17 cellular contexts compared by ENCODE assay signal in the genomic region with DNA sequence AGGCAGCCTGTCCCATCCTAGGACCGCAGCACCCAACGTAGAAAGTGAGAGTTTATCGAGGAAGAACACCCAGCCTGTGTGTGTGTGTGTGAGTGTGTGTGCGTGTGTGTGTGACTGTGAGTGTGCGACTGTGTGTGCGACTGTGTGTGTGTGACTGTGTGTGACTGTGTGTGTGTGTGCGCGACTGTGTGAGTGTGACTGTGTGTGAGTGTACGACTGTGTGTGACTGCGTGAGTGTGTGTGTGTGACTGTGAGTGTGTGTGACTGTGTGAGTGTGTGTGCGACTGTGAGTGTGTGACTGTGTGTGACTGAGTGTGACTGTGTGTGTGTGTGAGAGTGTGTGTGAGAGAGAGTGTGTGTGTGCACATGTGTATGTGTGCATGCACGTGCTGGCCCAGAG. TPM values are rescaled to one million over a fixed set of nuclear protein-coding genes. Genes with fewer than 3 reads are reported as not detected.
"Had no signal": no experiment of that assay in that cellular context is flagged by ENCODE, and none has a peak within 500 bp of the region (broad histone marks: within the 10 kb centered on the region; RNA-seq: fewer than 3 reads in every experiment).

No MANE protein-coding gene starts in this region.

- H3K36me3 Mint-ChIP-seq: activated naive CD4-positive, alpha-beta T cell treated with anti-CD3 and anti-CD28 coated beads, Interleukin-2, amount 50 U/mL, for 24 hours; naive thymus-derived CD4-positive, alpha-beta T cell had no signal

- H3K4me3 Mint-ChIP-seq: activated naive CD4-positive, alpha-beta T cell treated with anti-CD3 and anti-CD28 coated beads, Interleukin-2, amount 50 U/mL, for 24 hours; naive thymus-derived CD4-positive, alpha-beta T cell; T-helper 1 cell treated with Interleukin-12 subunit alpha and Interleukin-12 subunit beta and Interleukin-4 antibody, amounts not matched to agents 30 μg/mL and 1 μg/mL, for 36 hours had no signal

- H3K4me3 ChIP-seq: gastrocnemius medialis, thyroid gland had no signal

- H3K27ac Mint-ChIP-seq: activated naive CD4-positive, alpha-beta T cell treated with anti-CD3 and anti-CD28 coated beads, Interleukin-2, amount 50 U/mL, for 24 hours; naive thymus-derived CD4-positive, alpha-beta T cell; T-helper 1 cell treated with Interleukin-12 subunit alpha and Interleukin-12 subunit beta and Interleukin-4 antibody, amounts not matched to agents 30 μg/mL and 1 μg/mL, for 36 hours had no signal

- H3K36me3 ChIP-seq: gastrocnemius medialis, thyroid gland had no signal

- H3K9me3 ChIP-seq: gastrocnemius medialis, thyroid gland had no signal

- H3K4me1 Mint-ChIP-seq: activated naive CD4-positive, alpha-beta T cell treated with anti-CD3 and anti-CD28 coated beads, Interleukin-2, amount 50 U/mL, for 24 hours had no signal

- DNase-seq: activated CD4-positive, alpha-beta T cell treated with anti-CD3 and anti-CD28 coated beads, Interleukin-2, amount 50 U/mL, for 48 hours; activated CD4-positive, CD25-positive, alpha-beta regulatory T cell treated with anti-CD3 and anti-CD28 coated beads, Interleukin-2, amount 50 U/mL, for 72 hours; activated gamma-delta T cell; gastrocnemius medialis; left ventricle myocardium superior; naive thymus-derived CD4-positive, alpha-beta T cell; nucleus accumbens; retina; stimulated activated CD4-positive, alpha-beta T cell treated with anti-CD3 and anti-CD28 coated beads, Interleukin-12 subunit alpha, Interleukin-12 subunit beta, amount 100 ng/mL, for 4 hours; stimulated activated CD4-positive, alpha-beta T cell treated with anti-CD3 and anti-CD28 coated beads, Interleukin-1b, Interleukin-23, amount 100 ng/mL, for 48 hours; stimulated activated CD8-positive, alpha-beta memory T cell treated with anti-CD3 and anti-CD28 coated beads, Interleukin-4, amount 100 ng/mL, for 48 hours; stimulated activated naive CD4-positive, alpha-beta T cell treated with Interleukin-2 at 50 U/mL for 16 hours; thyroid gland had no signal

- H3K27me3 ChIP-seq: gastrocnemius medialis, thyroid gland had no signal

- H3K27me3 Mint-ChIP-seq: activated naive CD4-positive, alpha-beta T cell treated with anti-CD3 and anti-CD28 coated beads, Interleukin-2, amount 50 U/mL, for 24 hours; naive thymus-derived CD4-positive, alpha-beta T cell had no signal

- H3K9me3 Mint-ChIP-seq: activated naive CD4-positive, alpha-beta T cell treated with anti-CD3 and anti-CD28 coated beads, Interleukin-2, amount 50 U/mL, for 24 hours; T-helper 1 cell treated with Interleukin-12 subunit alpha and Interleukin-12 subunit beta and Interleukin-4 antibody, amounts not matched to agents 30 μg/mL and 1 μg/mL, for 36 hours had no signal

- ATAC-seq: gastrocnemius medialis; left ventricle myocardium superior; naive thymus-derived CD4-positive, alpha-beta T cell had no signal

RNA-seq across cellular contexts. Expression of gene DLL4, which starts 15.1 kb away (rescaled TPM):
- total RNA-seq: naive thymus-derived CD4-positive, alpha-beta T cell had no signal
- polyA plus RNA-seq: naive thymus-derived CD4-positive, alpha-beta T cell had no signal

RNA-seq across cellular contexts. Expression of gene RHOV, which starts 40.0 kb away (rescaled TPM):
- total RNA-seq: gastrocnemius medialis, left ventricle myocardium superior, posterior vena cava, subcutaneous adipose tissue had no signal
- polyA plus RNA-seq: naive thymus-derived CD4-positive, alpha-beta T cell had no signal
